8 cellular contexts compared by ENCODE assay signal in the genomic region with DNA sequence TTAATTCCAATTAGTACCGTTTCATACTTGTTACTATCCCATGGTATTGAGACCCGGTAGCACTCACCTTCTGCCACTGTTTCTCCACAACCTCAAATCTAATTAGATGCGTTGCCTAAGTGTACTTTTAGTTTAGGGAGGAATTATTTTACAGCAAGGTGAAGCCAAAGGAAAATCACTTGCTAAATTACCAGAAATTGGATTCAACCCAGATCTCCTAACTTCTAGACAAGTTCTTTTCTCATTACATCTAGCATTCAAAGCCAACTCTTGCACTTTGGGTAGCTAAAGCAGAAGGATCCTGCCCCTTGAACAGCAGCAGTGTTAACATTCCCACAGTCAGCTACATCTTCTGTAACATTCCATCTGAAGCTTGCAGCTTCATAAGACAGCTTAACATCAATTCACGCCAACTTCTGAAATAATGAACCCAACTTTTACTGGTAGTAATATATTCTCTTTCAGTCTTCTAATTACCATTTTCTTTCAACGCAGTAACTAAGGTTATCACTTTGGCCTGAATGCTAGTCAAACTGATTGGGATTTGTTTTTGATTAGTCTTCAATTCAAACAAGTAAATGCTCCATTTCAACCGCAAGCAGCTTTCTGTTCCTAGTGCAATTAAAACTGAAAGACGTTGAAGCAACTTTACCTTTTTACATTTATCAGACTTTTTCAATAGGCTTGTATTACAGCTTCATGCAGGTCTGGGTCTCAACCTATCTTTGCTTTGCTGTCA. TPM values are rescaled to one million over a fixed set of nuclear protein-coding genes. Genes with fewer than 3 reads are reported as not detected.
DNase-seq lines count a peak whose midpoint lies in the region; ATAC-seq and TF ChIP-seq lines count a peak whose summit lies in the region.

No MANE protein-coding gene starts in this region.

- H3K4me1 ChIP-seq in ES-I3 (ENCODE audit: insufficient read depth, low read length) (no peaks in the 10 kb centered on the region), HUES48 (ENCODE audit: control insufficient read depth, insufficient read depth, low read length) (peaks cover 10% of the 10 kb centered on the region), liver (ENCODE audit: control insufficient read depth in 4 of 4, insufficient read depth in 4 of 4, low read length in 3 of 4) (peaks cover 5 to 40% (median 26%) of the 10 kb centered on the region in 4 donors), upper lobe of left lung (peaks cover 15 to 36% (median 24%) of the 10 kb centered on the region in 4 donors)

- TF ChIP-seq CTCF in astrocyte of the cerebellum (IDR thresholded peaks at IDR 0.05; ENCODE audit: low read depth, low read length, missing control alignments) (no peak), liver (IDR thresholded peaks at IDR 0.05; ENCODE audit: low read depth, low read length, missing input control) (no peak), upper lobe of left lung (IDR thresholded peaks at IDR 0.05) (no peak), lower leg skin (IDR thresholded peaks at IDR 0.05) (no peak)

- H3K27me3 ChIP-seq in HUES48 (ENCODE audit: control insufficient read depth, insufficient read depth, low read length), result no peaks in the 10 kb centered on the region
- no peaks in the 10 kb centered on the region for H3K27me3 ChIP-seq in liver (ENCODE audit: control insufficient read depth in 4 of 4, insufficient read depth in 4 of 4, low read length in 3 of 4)
- H3K27me3 ChIP-seq in upper lobe of left lung, result no peaks in the 10 kb centered on the region

- no peak for TF ChIP-seq RAD21 in liver (IDR thresholded peaks at IDR 0.05)

- DNase-seq in astrocyte of the cerebellum (ENCODE audit: low read depth) (no peak), upper lobe of left lung (no peak), lower leg skin (ENCODE audit: low spot score in 2 of 2) (no peak), NCI-H187 treated with DMSO at 0.1 percent for 48 hours (lab: John Stamatoyannopoulos, UW) (no peak), SW 1271 (lab: John Stamatoyannopoulos, UW) (no peak)

- intact Hi-C loops in lower leg skin (cut with DNase I; ENCODE audit: low total_unique reads), result no loop called here

- peak in 1 of 2 donors; percentile 0 for ATAC-seq in upper lobe of left lung (ENCODE audit: low FRiP score in 2 of 2)

- peak overlapping the region; percentile 94 for H3K9ac ChIP-seq in ES-I3 (ENCODE audit: low read depth, low read length)
- H3K9ac ChIP-seq in HUES48 (ENCODE audit: low read depth, low read length), result peak overlapping the region; percentile 97
- H3K9ac ChIP-seq in liver (ENCODE audit: low read depth in 1 of 2, low read length in 2 of 2), result peak overlapping the region; percentile 86 to 96

- H3K9me3 ChIP-seq in ES-I3 (ENCODE audit: control insufficient read depth, insufficient read depth, low read length), result no peaks in the 10 kb centered on the region
- no peaks in the 10 kb centered on the region for H3K9me3 ChIP-seq in HUES48 (ENCODE audit: control insufficient read depth, insufficient read depth, low read length)
- H3K9me3 ChIP-seq in liver (ENCODE audit: control insufficient read depth in 4 of 4, low read length in 3 of 4), result no peaks in the 10 kb centered on the region
- H3K9me3 ChIP-seq in upper lobe of left lung, result no peaks in the 10 kb centered on the region

- in situ Hi-C loops in astrocyte of the cerebellum (cut with HindIII; ENCODE audit: low sequenced_read_pairs), result no loop called here

- no peak for TF ChIP-seq POLR2A in upper lobe of left lung (IDR thresholded peaks at IDR 0.05)
- no peak for TF ChIP-seq POLR2A in lower leg skin (IDR thresholded peaks at IDR 0.05)

- H3K4me3 ChIP-seq in HUES48 (ENCODE audit: low read depth, low read length), result peak overlapping the region; percentile 93
- peak overlapping the region; percentile 76 for H3K4me3 ChIP-seq in astrocyte of the cerebellum (ENCODE audit: low read depth, low read length)
- peak overlapping the region; percentile 73 to 84 (median 83) for H3K4me3 ChIP-seq in liver (ENCODE audit: low read depth in 1 of 3, low read length in 3 of 3)
- H3K4me3 ChIP-seq in upper lobe of left lung, result peak overlapping the region in 3 of 4 donors; percentile 72 to 75 (median 73)
- H3K4me3 ChIP-seq in lower leg skin (ENCODE audit: low read depth, poor library complexity, severe bottlenecking), result no peak overlapping the region

- H3K27ac ChIP-seq in HUES48 (ENCODE audit: low read depth, low read length) (peak overlapping the region; percentile 96), liver (ENCODE audit: low read depth in 1 of 2, low read length in 2 of 2) (peak overlapping the region; percentile 99 to 100), upper lobe of left lung (peak overlapping the region; percentile 94 to 98 (median 97))

- H3K36me3 ChIP-seq in ES-I3 (ENCODE audit: insufficient read depth, low read length), result peaks cover 16% of the 10 kb centered on the region
- peaks cover 38% of the 10 kb centered on the region for H3K36me3 ChIP-seq in HUES48 (ENCODE audit: control insufficient read depth, insufficient read depth, low read length)
- peaks cover 0 to 10% (median 7%) of the 10 kb centered on the region in 4 donors for H3K36me3 ChIP-seq in liver (ENCODE audit: control insufficient read depth in 4 of 4, insufficient read depth in 3 of 4, low read depth in 1 of 4, low read length in 3 of 4)
- H3K36me3 ChIP-seq in upper lobe of left lung, result peaks cover 4 to 36% (median 15%) of the 10 kb centered on the region in 4 donors

- 19% methylated on average over 7 of the region's 7 CpGs for WGBS in liver
- 36 to 37% methylated on average over 7 of the region's 7 CpGs for WGBS in upper lobe of left lung, 2 donors
- 28 to 33% methylated on average over 7 of the region's 7 CpGs for WGBS in lower leg skin, 2 donors

- no peak for TF ChIP-seq EP300 in upper lobe of left lung (IDR thresholded peaks at IDR 0.05)

TF ChIP-seq in liver, 16 proteins besides CTCF, POLR2A, EP300 and RAD21:
- TF ChIP-seq, protein P1, sequence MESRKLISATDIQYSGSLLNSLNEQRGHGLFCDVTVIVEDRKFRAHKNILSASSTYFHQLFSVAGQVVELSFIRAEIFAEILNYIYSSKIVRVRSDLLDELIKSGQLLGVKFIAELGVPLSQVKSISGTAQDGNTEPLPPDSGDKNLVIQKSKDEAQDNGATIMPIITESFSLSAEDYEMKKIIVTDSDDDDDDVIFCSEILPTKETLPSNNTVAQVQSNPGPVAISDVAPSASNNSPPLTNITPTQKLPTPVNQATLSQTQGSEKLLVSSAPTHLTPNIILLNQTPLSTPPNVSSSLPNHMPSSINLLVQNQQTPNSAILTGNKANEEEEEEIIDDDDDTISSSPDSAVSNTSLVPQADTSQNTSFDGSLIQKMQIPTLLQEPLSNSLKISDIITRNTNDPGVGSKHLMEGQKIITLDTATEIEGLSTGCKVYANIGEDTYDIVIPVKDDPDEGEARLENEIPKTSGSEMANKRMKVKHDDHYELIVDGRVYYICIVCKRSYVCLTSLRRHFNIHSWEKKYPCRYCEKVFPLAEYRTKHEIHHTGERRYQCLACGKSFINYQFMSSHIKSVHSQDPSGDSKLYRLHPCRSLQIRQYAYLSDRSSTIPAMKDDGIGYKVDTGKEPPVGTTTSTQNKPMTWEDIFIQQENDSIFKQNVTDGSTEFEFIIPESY (IDR thresholded peaks at IDR 0.05), result no peak
- TF ChIP-seq GABPA (IDR thresholded peaks at IDR 0.05 in 1 of 2, conservative IDR thresholded peaks at IDR 0.05 in 1 of 2) (no peak), FOXA1 (IDR thresholded peaks at IDR 0.05) (no peak), FOXA2 (IDR thresholded peaks at IDR 0.05) (no peak), TAF1 (conservative IDR thresholded peaks at IDR 0.05) (no peak), HNF4A (conservative IDR thresholded peaks at IDR 0.05) (no peak)
- TF ChIP-seq, protein P2, sequence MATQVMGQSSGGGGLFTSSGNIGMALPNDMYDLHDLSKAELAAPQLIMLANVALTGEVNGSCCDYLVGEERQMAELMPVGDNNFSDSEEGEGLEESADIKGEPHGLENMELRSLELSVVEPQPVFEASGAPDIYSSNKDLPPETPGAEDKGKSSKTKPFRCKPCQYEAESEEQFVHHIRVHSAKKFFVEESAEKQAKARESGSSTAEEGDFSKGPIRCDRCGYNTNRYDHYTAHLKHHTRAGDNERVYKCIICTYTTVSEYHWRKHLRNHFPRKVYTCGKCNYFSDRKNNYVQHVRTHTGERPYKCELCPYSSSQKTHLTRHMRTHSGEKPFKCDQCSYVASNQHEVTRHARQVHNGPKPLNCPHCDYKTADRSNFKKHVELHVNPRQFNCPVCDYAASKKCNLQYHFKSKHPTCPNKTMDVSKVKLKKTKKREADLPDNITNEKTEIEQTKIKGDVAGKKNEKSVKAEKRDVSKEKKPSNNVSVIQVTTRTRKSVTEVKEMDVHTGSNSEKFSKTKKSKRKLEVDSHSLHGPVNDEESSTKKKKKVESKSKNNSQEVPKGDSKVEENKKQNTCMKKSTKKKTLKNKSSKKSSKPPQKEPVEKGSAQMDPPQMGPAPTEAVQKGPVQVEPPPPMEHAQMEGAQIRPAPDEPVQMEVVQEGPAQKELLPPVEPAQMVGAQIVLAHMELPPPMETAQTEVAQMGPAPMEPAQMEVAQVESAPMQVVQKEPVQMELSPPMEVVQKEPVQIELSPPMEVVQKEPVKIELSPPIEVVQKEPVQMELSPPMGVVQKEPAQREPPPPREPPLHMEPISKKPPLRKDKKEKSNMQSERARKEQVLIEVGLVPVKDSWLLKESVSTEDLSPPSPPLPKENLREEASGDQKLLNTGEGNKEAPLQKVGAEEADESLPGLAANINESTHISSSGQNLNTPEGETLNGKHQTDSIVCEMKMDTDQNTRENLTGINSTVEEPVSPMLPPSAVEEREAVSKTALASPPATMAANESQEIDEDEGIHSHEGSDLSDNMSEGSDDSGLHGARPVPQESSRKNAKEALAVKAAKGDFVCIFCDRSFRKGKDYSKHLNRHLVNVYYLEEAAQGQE (IDR thresholded peaks at IDR 0.05), result no peak
- TF ChIP-seq, protein P3, sequence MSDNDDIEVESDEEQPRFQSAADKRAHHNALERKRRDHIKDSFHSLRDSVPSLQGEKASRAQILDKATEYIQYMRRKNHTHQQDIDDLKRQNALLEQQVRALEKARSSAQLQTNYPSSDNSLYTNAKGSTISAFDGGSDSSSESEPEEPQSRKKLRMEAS (IDR thresholded peaks at IDR 0.05), result no peak

RNA-seq across cellular contexts. Expression of a gene that starts 0.9 kb away (rescaled TPM):
- total RNA-seq in liver, result 100 to 1,000 TPM in 1 of 2 donors, 10 to 100 TPM in 1; 79.9 to 204 TPM
- 10 to 100 TPM; 87.9 to 89.9 TPM for polyA plus RNA-seq in liver
- total RNA-seq in upper lobe of left lung, result 100 to 1,000 TPM; 128 to 230 (median 160) TPM
- 100 to 1,000 TPM; 100 to 166 (median 118) TPM for total RNA-seq in lower leg skin

RNA-seq across cellular contexts. Expression of a gene that starts 8.6 kb away (rescaled TPM):
- total RNA-seq in liver, result 1 to 10 TPM; 5.3 to 5.9 TPM
- polyA plus RNA-seq in liver, result 1 to 10 TPM; 1.1 to 1.6 TPM
- total RNA-seq in upper lobe of left lung, result 1 to 10 TPM; 2.0 to 4.5 (median 3.1) TPM
- 1 to 10 TPM; 3.2 to 3.8 (median 3.5) TPM for total RNA-seq in lower leg skin
